ENCODE assay signal across 1 cellular context in genomic region chr7:42057331-42057730, GRCh38.
TF ChIP-seq lines count a peak whose summit lies in the region.

No MANE protein-coding gene starts in this region.

TF ChIP-seq in IMR-90, 13 proteins besides CTCF, POLR2A, EP300 and RAD21 (continued from another document):
- TF ChIP-seq FOS (IDR thresholded peaks at IDR 0.05; ENCODE audit: low read depth, low read length) = no peak
- no peak for TF ChIP-seq MXI1 (IDR thresholded peaks at IDR 0.05; ENCODE audit: borderline replicate concordance, low read depth, low read length)
- TF ChIP-seq CEBPB (IDR thresholded peaks at IDR 0.05; ENCODE audit: low read depth, low read length) = no peak
- no peak for TF ChIP-seq SMC3 (IDR thresholded peaks at IDR 0.05; ENCODE audit: low read depth, low read length)
- no peak for TF ChIP-seq CHD1 (IDR thresholded peaks at IDR 0.05; ENCODE audit: low read depth, low read length)
- no peak for TF ChIP-seq MAFK (IDR thresholded peaks at IDR 0.05; ENCODE audit: low read depth, low read length)
